25 cellular contexts compared by ENCODE assay signal in genomic region chr12:132014915-132015280, GRCh38.
DNase-seq lines count a peak whose midpoint lies in the region; ATAC-seq and TF ChIP-seq lines count a peak whose summit lies in the region.
"Had no signal": no experiment of that assay in that cellular context is flagged by ENCODE, and none has a peak within 500 bp of the region (broad histone marks: within the 10 kb centered on the region; RNA-seq: fewer than 3 reads in every experiment).

No MANE protein-coding gene starts in this region.

- H3K9me3 Mint-ChIP-seq in endodermal cell, result no peaks in the 10 kb centered on the region
- no peaks in the 10 kb centered on the region for H3K9me3 Mint-ChIP-seq in activated CD8-positive, alpha-beta T cell treated with anti-CD3 and anti-CD28 coated beads for 36 hours
- H3K9me3 Mint-ChIP-seq: activated T-helper 17 cell treated with anti-CD3 and anti-CD28 coated beads, Interleukin-2, amount 50 U/mL, for 72 hours; natural killer cell had no signal

- intact Hi-C loops in Panc1 (cut with micrococcal nuclease; ENCODE audit: unreplicated experiment), result no loop called here
- intact Hi-C loops in activated CD8-positive, alpha-beta T cell treated with anti-CD3 and anti-CD28 coated beads for 36 hours (cut with micrococcal nuclease), result no loop called here
- intact Hi-C loops in cardiac septum (cut with DNase I), result no loop called here

- WGBS in endodermal cell (ENCODE audit: insufficient coverage in 1 of 2, insufficient read length in 1 of 2), 2 experiments, result 98 to 100% methylated on average over 3 to 7 of the region's 7 CpGs

- no peak overlapping the region for H3K9ac ChIP-seq in endodermal cell (ENCODE audit: extremely low read depth, low read length, poor library complexity, severe bottlenecking)
- H3K9ac ChIP-seq: BLaER1 treated with 17β-estradiol and CSF1 and Interleukin-3, amounts not matched to agents 10 nM and 100 nM had no signal

- H3K27me3 ChIP-seq in Panc1 (ENCODE audit: control insufficient read depth, insufficient read depth, low read length) (no peaks in the 10 kb centered on the region), endodermal cell (ENCODE audit: control insufficient read depth, insufficient read depth, low read length, poor library complexity, severe bottlenecking) (no peaks in the 10 kb centered on the region)
- H3K27me3 ChIP-seq: BLaER1 treated with 17β-estradiol and CSF1 and Interleukin-3, amounts not matched to agents 10 nM and 100 nM had no signal

- in situ Hi-C loops in Panc1 (cut with HindIII; ENCODE audit: low pct_unique_long_range_greater_than_20kb, low sequenced_read_pairs), result no loop called here

- H3K4me1 Mint-ChIP-seq in endodermal cell, result no peaks in the 10 kb centered on the region
- no peaks in the 10 kb centered on the region for H3K4me1 Mint-ChIP-seq in activated CD8-positive, alpha-beta T cell treated with anti-CD3 and anti-CD28 coated beads for 36 hours (ENCODE audit: low read depth)
- H3K4me1 Mint-ChIP-seq: activated T-helper 17 cell treated with anti-CD3 and anti-CD28 coated beads, Interleukin-2, amount 50 U/mL, for 72 hours; natural killer cell had no signal

- H3K4me3 Mint-ChIP-seq in endodermal cell, result no peak overlapping the region
- no peak overlapping the region for H3K4me3 Mint-ChIP-seq in activated CD8-positive, alpha-beta T cell treated with anti-CD3 and anti-CD28 coated beads for 36 hours
- H3K4me3 Mint-ChIP-seq: activated T-helper 17 cell treated with anti-CD3 and anti-CD28 coated beads, Interleukin-2, amount 50 U/mL, for 72 hours; natural killer cell had no signal

- DNase-seq in A172 (ENCODE audit: low spot score), result peak; percentile 37
- DNase-seq in ELR (ENCODE audit: low read depth), result peak; percentile 20
- no peak for DNase-seq in Panc1 (ENCODE audit: low read depth, low spot score)
- DNase-seq in endodermal cell, result no peak
- DNase-seq in activated CD8-positive, alpha-beta T cell treated with anti-CD3 and anti-CD28 coated beads for 36 hours, result no peak
- no peak for DNase-seq in cardiac septum (ENCODE audit: low spot score)
- DNase-seq: activated CD4-positive, alpha-beta T cell treated with anti-CD3 and anti-CD28 coated beads, Interleukin-2, amount 50 U/mL, for 48 hours; activated CD4-positive, CD25-positive, alpha-beta regulatory T cell; activated CD8-positive, alpha-beta memory T cell treated with anti-CD3 and anti-CD28 coated beads, Interleukin-2, amount 50 U/mL, for 4 hours; Caco-2; DMS79; effector CD4-positive, alpha-beta T cell; MV-4-11; natural killer cell; NCI-H146; PC-9; Right ventricle myocardium superior; stimulated activated CD8-positive, alpha-beta memory T cell treated with anti-CD3 and anti-CD28 coated beads, Interleukin-4, amount 100 ng/mL, for 48 hours; T1000; trophoblast cell had no signal

- no peaks in the 10 kb centered on the region for H3K27me3 Mint-ChIP-seq in endodermal cell (ENCODE audit: insufficient read depth)
- H3K27me3 Mint-ChIP-seq in activated CD8-positive, alpha-beta T cell treated with anti-CD3 and anti-CD28 coated beads for 36 hours, result no peaks in the 10 kb centered on the region
- H3K27me3 Mint-ChIP-seq: activated T-helper 17 cell treated with anti-CD3 and anti-CD28 coated beads, Interleukin-2, amount 50 U/mL, for 72 hours had no signal

- H3K36me3 ChIP-seq in Panc1 (ENCODE audit: control insufficient read depth, insufficient read depth, low read length), result peaks cover 6% of the 10 kb centered on the region
- H3K36me3 ChIP-seq in endodermal cell (ENCODE audit: control insufficient read depth, insufficient read depth, low read length), result peaks cover 90% of the 10 kb centered on the region

- peaks cover 82% of the 10 kb centered on the region for H3K36me3 Mint-ChIP-seq in endodermal cell (ENCODE audit: low read depth)
- peaks cover 40% of the 10 kb centered on the region for H3K36me3 Mint-ChIP-seq in activated CD8-positive, alpha-beta T cell treated with anti-CD3 and anti-CD28 coated beads for 36 hours (ENCODE audit: low read depth)
- H3K36me3 Mint-ChIP-seq: natural killer cell had no signal

- no TSS peak for BruUV-seq in Panc1 (replicated peaks; lab: Mats Ljungman, UMichigan)

- peak overlapping the region; percentile 30 for H3K27ac Mint-ChIP-seq in endodermal cell
- no peak overlapping the region for H3K27ac Mint-ChIP-seq in activated CD8-positive, alpha-beta T cell treated with anti-CD3 and anti-CD28 coated beads for 36 hours
- H3K27ac Mint-ChIP-seq: activated T-helper 17 cell treated with anti-CD3 and anti-CD28 coated beads, Interleukin-2, amount 50 U/mL, for 72 hours; natural killer cell had no signal

- H3K9me3 ChIP-seq in Panc1 (ENCODE audit: control insufficient read depth, insufficient read depth, low read depth, low read length) (no peaks in the 10 kb centered on the region), endodermal cell (ENCODE audit: control insufficient read depth, low read length) (no peaks in the 10 kb centered on the region)
- H3K9me3 ChIP-seq: BLaER1 treated with 17β-estradiol and CSF1 and Interleukin-3, amounts not matched to agents 10 nM and 100 nM; Caco-2 had no signal

- TF ChIP-seq CTCF in Panc1 (IDR thresholded peaks at IDR 0.05), result no peak
- TF ChIP-seq CTCF in endodermal cell (conservative IDR thresholded peaks at IDR 0.05), result no peak
- no peak for TF ChIP-seq CTCF in activated CD8-positive, alpha-beta T cell treated with anti-CD3 and anti-CD28 coated beads for 36 hours (IDR thresholded peaks at IDR 0.05)

- CTCF ChIA-PET in Panc1 (lab: Charles Lee), result no interaction called here
- CTCF ChIA-PET in activated CD8-positive, alpha-beta T cell treated with anti-CD3 and anti-CD28 coated beads for 36 hours (lab: Charles Lee), result no interaction called here

- POLR2A ChIA-PET in Panc1 (lab: Charles Lee), result no interaction called here
- POLR2A ChIA-PET in activated CD8-positive, alpha-beta T cell treated with anti-CD3 and anti-CD28 coated beads for 36 hours (lab: Charles Lee), result interaction anchor here (0.6 kb wide), 1 partner anchor 22 kb away, joined by 3 read pairs; no protein-coding TSS in a partner anchor

- H3K27ac ChIP-seq in Panc1 (ENCODE audit: low read length) (no peak overlapping the region), endodermal cell (ENCODE audit: low read depth, low read length) (no peak overlapping the region)
- H3K27ac ChIP-seq: BLaER1 treated with 17β-estradiol and CSF1 and Interleukin-3, amounts not matched to agents 10 nM and 100 nM; PC-9; skin epidermis had no signal

- H3K4me1 ChIP-seq in Panc1 (ENCODE audit: control insufficient read depth, insufficient read depth, low read length) (no peaks in the 10 kb centered on the region), endodermal cell (ENCODE audit: control insufficient read depth, insufficient read depth, low read length) (no peaks in the 10 kb centered on the region)
- H3K4me1 ChIP-seq: BLaER1 treated with 17β-estradiol and CSF1 and Interleukin-3, amounts not matched to agents 10 nM and 100 nM; Caco-2 had no signal

- H3K4me3 ChIP-seq in Panc1 (ENCODE audit: low read depth in 2 of 2, low read length in 2 of 2), result no peak overlapping the region
- H3K4me3 ChIP-seq in endodermal cell (ENCODE audit: low read length), result no peak overlapping the region
- H3K4me3 ChIP-seq: BLaER1 treated with 17β-estradiol and CSF1 and Interleukin-3, amounts not matched to agents 10 nM and 100 nM; PC-9; skin epidermis had no signal

- ATAC-seq in Panc1 (peak; percentile 42; the same call in 1 of the 2 replicates), HG02571 (IDR thresholded peaks at IDR 0.05; ENCODE audit: unreplicated experiment) (no peak), HG03565 (IDR thresholded peaks at IDR 0.05; ENCODE audit: unreplicated experiment) (no peak)
- ATAC-seq in activated CD8-positive, alpha-beta T cell treated with anti-CD3 and anti-CD28 coated beads for 36 hours, result no peak
- ATAC-seq: activated T-helper 17 cell treated with anti-CD3 and anti-CD28 coated beads, Interleukin-2, amount 50 U/mL, for 72 hours; natural killer cell had no signal

Comparison
In these comparisons a context has a peak if more than half of its experiments do, and no peak if none do; other contexts are left out.
1. DNase-seq: peak in A172 (single experiment) and ELR (single experiment); none in Panc1 (single experiment), endodermal cell (single experiment), activated CD8-positive, alpha-beta T cell treated with anti-CD3 and anti-CD28 coated beads for 36 hours (single experiment) and cardiac septum (single experiment).